Comparison of ENCODE assay signal across 8 cellular contexts in the genomic region with DNA sequence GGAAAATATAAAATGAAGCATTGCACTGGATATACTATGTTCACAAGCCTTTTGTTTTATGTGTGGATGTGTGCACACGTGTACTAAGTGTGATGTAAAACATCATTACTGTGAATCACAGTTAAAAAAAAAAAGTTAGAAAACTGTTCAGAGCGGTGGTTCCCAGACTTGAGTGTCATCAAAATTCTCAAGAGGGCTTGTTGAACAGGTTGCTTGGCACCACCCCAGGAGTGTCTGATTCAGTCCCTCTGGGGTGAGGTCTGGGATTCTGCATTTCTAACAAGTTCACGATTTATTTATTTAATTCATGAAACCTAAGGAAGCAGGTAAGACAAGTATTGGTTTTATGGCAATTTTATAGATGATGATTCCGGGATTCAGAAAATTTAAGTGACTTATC. TPM values are rescaled to one million over a fixed set of nuclear protein-coding genes. Genes with fewer than 3 reads are reported as not detected.
DNase-seq lines count a peak whose midpoint lies in the region; ATAC-seq and TF ChIP-seq lines count a peak whose summit lies in the region.

No MANE protein-coding gene starts in this region.

- no peak overlapping the region for H3K4me3 ChIP-seq in right atrium auricular region

- H3K36me3 Mint-ChIP-seq in activated CD4-positive, alpha-beta T cell treated with anti-CD3 and anti-CD28 coated beads for 36 hours (ENCODE audit: low read depth), result peaks cover 41% of the 10 kb centered on the region
- peaks cover 3% of the 10 kb centered on the region for H3K36me3 Mint-ChIP-seq in chondrocyte (ENCODE audit: low read depth)

- no peaks in the 10 kb centered on the region for H3K9me3 ChIP-seq in right atrium auricular region

- H3K4me1 Mint-ChIP-seq in activated CD4-positive, alpha-beta T cell treated with anti-CD3 and anti-CD28 coated beads for 36 hours, result peaks cover 24% of the 10 kb centered on the region
- H3K4me1 Mint-ChIP-seq in chondrocyte (ENCODE audit: low read depth), result peaks cover 39% of the 10 kb centered on the region

- no peaks in the 10 kb centered on the region for H3K27me3 ChIP-seq in right atrium auricular region

- peaks cover 2 to 8% of the 10 kb centered on the region in 2 donors for H3K4me1 ChIP-seq in right atrium auricular region

- no peaks in the 10 kb centered on the region for H3K27me3 Mint-ChIP-seq in activated CD4-positive, alpha-beta T cell treated with anti-CD3 and anti-CD28 coated beads for 36 hours
- no peaks in the 10 kb centered on the region for H3K27me3 Mint-ChIP-seq in chondrocyte (ENCODE audit: low read depth)

- H3K4me3 Mint-ChIP-seq in activated CD4-positive, alpha-beta T cell treated with anti-CD3 and anti-CD28 coated beads for 36 hours, result peak overlapping the region; percentile 98
- peak overlapping the region; percentile 94 for H3K4me3 Mint-ChIP-seq in chondrocyte (ENCODE audit: unreplicated experiment)

- no peak for ATAC-seq in activated CD4-positive, alpha-beta T cell treated with anti-CD3 and anti-CD28 coated beads for 36 hours

- peak; percentile 35 for DNase-seq in activated CD4-positive, alpha-beta T cell treated with anti-CD3 and anti-CD28 coated beads for 36 hours
- no peak for DNase-seq in activated CD4-positive, alpha-beta T cell treated with anti-CD3 and anti-CD28 coated beads, Interleukin-2, amount 50 U/mL, for 48 hours
- DNase-seq in NCI-H2029 (lab: John Stamatoyannopoulos, UW) (peak; percentile 62), chondrocyte (ENCODE audit: low spot score) (no peak), renal cortical epithelial cell (ENCODE audit: low read depth) (peak; percentile 80), OCI-M1 (lab: John Stamatoyannopoulos, UW) (no peak), right atrium auricular region (ENCODE audit: low spot score) (no peak), mesenteric fat pad (ENCODE audit: low spot score) (no peak)

- peak overlapping the region; percentile 37 for H3K27ac Mint-ChIP-seq in activated CD4-positive, alpha-beta T cell treated with anti-CD3 and anti-CD28 coated beads for 36 hours
- H3K27ac Mint-ChIP-seq in chondrocyte (ENCODE audit: unreplicated experiment), result peak overlapping the region; percentile 5

- H3K27ac ChIP-seq in right atrium auricular region, result no peak overlapping the region

- POLR2A ChIA-PET in activated CD4-positive, alpha-beta T cell treated with anti-CD3 and anti-CD28 coated beads for 36 hours (lab: Charles Lee), result interaction anchor here (0.7 to 2.8 kb wide), 4 partner anchors 83 to 476 kb away, joined by 3 to 15 read pairs (median 4); a partner anchor contains a TSS

- TF ChIP-seq CTCF in chondrocyte (IDR thresholded peaks at IDR 0.05), result no peak
- TF ChIP-seq CTCF in right atrium auricular region (IDR thresholded peaks at IDR 0.05), result no peak

- CTCF ChIA-PET in activated CD4-positive, alpha-beta T cell treated with anti-CD3 and anti-CD28 coated beads for 36 hours (lab: Charles Lee), result no interaction called here

- intact Hi-C loops in activated CD4-positive, alpha-beta T cell treated with anti-CD3 and anti-CD28 coated beads for 36 hours (cut with DNase I, micrococcal nuclease), result loop anchor here (5.0 to 10.0 kb wide), 6 partner anchors 90 to 1287 kb away; a partner anchor contains a TSS

- H3K36me3 ChIP-seq in right atrium auricular region, result no peaks in the 10 kb centered on the region

- no peaks in the 10 kb centered on the region for H3K9me3 Mint-ChIP-seq in activated CD4-positive, alpha-beta T cell treated with anti-CD3 and anti-CD28 coated beads for 36 hours (ENCODE audit: low read depth)
- H3K9me3 Mint-ChIP-seq in chondrocyte (ENCODE audit: low read depth), result peaks cover 4% of the 10 kb centered on the region

RNA-seq across cellular contexts. Expression of a gene that starts 1.8 kb away (rescaled TPM):
- 10 to 100 TPM; 87.7 to 88.4 TPM for total RNA-seq in activated CD4-positive, alpha-beta T cell treated with anti-CD3 and anti-CD28 coated beads for 36 hours
- total RNA-seq in chondrocyte, result 5.7 to 12.9 TPM (median 6.3 TPM) in 3 replicates
- total RNA-seq in renal cortical epithelial cell, result 2.9 and 17.5 TPM in 2 replicates
- 1 to 10 TPM in 1 of 2 donors, under 1 TPM in 1; 0.85 to 1.1 TPM for total RNA-seq in right atrium auricular region
- 3.0 TPM for total RNA-seq in mesenteric fat pad

Comparison
In these comparisons a context has a peak if more than half of its experiments do, and no peak if none do; other contexts are left out.
1. DNase-seq: peak in activated CD4-positive, alpha-beta T cell treated with anti-CD3 and anti-CD28 coated beads for 36 hours (single experiment), NCI-H2029 (single experiment) and renal cortical epithelial cell (single experiment); none in activated CD4-positive, alpha-beta T cell treated with anti-CD3 and anti-CD28 coated beads, Interleukin-2, amount 50 U/mL, for 48 hours (0 of 2), chondrocyte (single experiment), OCI-M1 (single experiment), right atrium auricular region (single experiment) and mesenteric fat pad (single experiment).